Comparison of ENCODE assay signal across 8 cellular contexts in the genomic region with DNA sequence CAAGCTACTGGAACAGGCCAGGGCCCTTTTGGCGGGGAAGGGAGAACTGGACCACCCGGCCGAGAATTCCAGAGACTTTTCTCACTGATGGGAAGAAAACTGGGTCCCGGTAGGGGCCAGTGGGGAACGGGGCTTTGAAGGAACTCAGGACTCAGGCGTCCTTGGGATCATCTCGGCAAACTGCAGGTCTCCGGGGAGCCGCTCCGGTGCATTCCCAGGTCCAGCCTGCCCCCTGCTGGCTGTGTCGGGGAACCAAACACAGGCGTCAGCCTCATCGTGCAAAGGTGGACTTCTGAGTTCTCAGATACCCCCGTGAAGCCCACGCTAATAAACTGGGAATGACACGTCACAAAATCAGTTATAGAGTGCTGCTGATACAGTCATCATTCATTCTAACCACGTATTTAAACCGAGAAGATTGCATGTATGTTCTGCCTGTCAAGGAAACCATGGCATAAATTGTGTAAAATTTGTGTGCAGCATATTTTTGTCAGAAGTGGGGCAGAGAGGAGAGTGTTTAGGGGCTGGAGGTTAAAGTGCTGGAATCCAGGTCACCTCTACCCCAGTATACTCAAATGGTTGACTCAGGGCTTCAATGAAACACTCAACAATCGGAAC.
A peak's percentile ranks its signal among the peaks of the same experiment; 100 is the strongest.
DNase-seq lines count a peak whose midpoint lies in the region; ATAC-seq lines count a peak whose summit lies in the region.

No MANE protein-coding gene starts in this region.

- H3K79me2 ChIP-seq in trophoblast cell (ENCODE audit: control insufficient read depth, insufficient read depth, low read length, poor library complexity) = no peaks in the 10 kb centered on the region

- H3K4ac ChIP-seq in trophoblast cell (ENCODE audit: low read depth, low read length) = no peak overlapping the region

- peaks cover 0 to 1% of the 10 kb centered on the region in 2 experiments for H3K4me1 ChIP-seq in trophoblast cell (ENCODE audit: control insufficient read depth in 1 of 2, insufficient read depth in 2 of 2, low read length in 2 of 2)

- H2BK5ac ChIP-seq in trophoblast cell (ENCODE audit: low read depth, low read length, poor library complexity) = no peak overlapping the region

- H2AFZ ChIP-seq in trophoblast cell (ENCODE audit: insufficient read depth, low read length, poor library complexity) = no peak overlapping the region

- H4K91ac ChIP-seq in trophoblast cell (ENCODE audit: low read depth, low read length) = no peak overlapping the region

- H3K4me3 ChIP-seq in trophoblast cell (ENCODE audit: low read depth, low read length) = no peak overlapping the region

- H3K27me3 ChIP-seq in trophoblast cell (ENCODE audit: insufficient read depth, low read length) = peaks cover 2% of the 10 kb centered on the region

- no peak overlapping the region for H3K9ac ChIP-seq in trophoblast cell (ENCODE audit: low read length)

- H3K9me3 ChIP-seq in trophoblast cell (ENCODE audit: insufficient read depth, low read depth, low read length) = peaks cover 2% of the 10 kb centered on the region

- DNase-seq in AML-193 (lab: John Stamatoyannopoulos, UW) (peak; percentile 12 to 27), NCI-H748 treated with DMSO at 0.1 percent for 48 hours (lab: John Stamatoyannopoulos, UW) (peak; percentile 44), glomerular visceral epithelial cell (ENCODE audit: extremely low spot score) (peak; percentile 32), trophoblast cell (peak; percentile 20 to 74), cerebellar nuclear complex (lab: John Stamatoyannopoulos, UW) (no peak)
- peak; percentile 26 for DNase-seq in activated naive CD4-positive, alpha-beta T cell treated with Interleukin-2 at 50 U/mL for 16 hours

- H2BK120ac ChIP-seq in trophoblast cell (ENCODE audit: insufficient read depth, low read length, poor library complexity) = no peak overlapping the region

- no peak overlapping the region for H4K12ac ChIP-seq in trophoblast cell (ENCODE audit: low read depth, low read length)

- no peaks in the 10 kb centered on the region for H3K79me1 ChIP-seq in trophoblast cell (ENCODE audit: low read length)

- no peaks in the 10 kb centered on the region for H3K36me3 ChIP-seq in trophoblast cell (ENCODE audit: control insufficient read depth in 1 of 2, insufficient read depth in 2 of 2, low read length in 2 of 2)

- ATAC-seq in GM19468 (IDR thresholded peaks at IDR 0.05; ENCODE audit: extremely low read depth, unreplicated experiment) (peak; percentile 19), HG02642 (IDR thresholded peaks at IDR 0.05; ENCODE audit: poor library complexity, unreplicated experiment) (no peak)

- H4K8ac ChIP-seq in trophoblast cell (ENCODE audit: low read depth, low read length) = no peak overlapping the region

- no peak overlapping the region for H3K4me2 ChIP-seq in trophoblast cell (ENCODE audit: low read length)

- no peak overlapping the region for H3K23ac ChIP-seq in trophoblast cell (ENCODE audit: low read length)

- no peak overlapping the region for H3K18ac ChIP-seq in trophoblast cell (ENCODE audit: low read length)

- no peak overlapping the region for H2BK12ac ChIP-seq in trophoblast cell (ENCODE audit: low read length)

- no CpG with 5 or more reads among the region's 19 CpGs for WGBS in trophoblast cell (ENCODE audit: extremely low coverage, insufficient coverage, insufficient read length)

- no peak overlapping the region for H3K14ac ChIP-seq in trophoblast cell (ENCODE audit: low read length)

- no peak overlapping the region for H2AK5ac ChIP-seq in trophoblast cell (ENCODE audit: low read length)

- no peak overlapping the region for H3K27ac ChIP-seq in trophoblast cell (ENCODE audit: low read depth, low read length)

Comparison
In these comparisons a context has a peak if more than half of its experiments do, and no peak if none do; other contexts are left out.
1. DNase-seq: peak in AML-193 (2 of 2), NCI-H748 treated with DMSO at 0.1 percent for 48 hours (single experiment), activated naive CD4-positive, alpha-beta T cell treated with Interleukin-2 at 50 U/mL for 16 hours (single experiment), glomerular visceral epithelial cell (single experiment) and trophoblast cell (2 of 2); none in cerebellar nuclear complex (0 of 2).